1 cellular context compared by ENCODE assay signal in the genomic region with DNA sequence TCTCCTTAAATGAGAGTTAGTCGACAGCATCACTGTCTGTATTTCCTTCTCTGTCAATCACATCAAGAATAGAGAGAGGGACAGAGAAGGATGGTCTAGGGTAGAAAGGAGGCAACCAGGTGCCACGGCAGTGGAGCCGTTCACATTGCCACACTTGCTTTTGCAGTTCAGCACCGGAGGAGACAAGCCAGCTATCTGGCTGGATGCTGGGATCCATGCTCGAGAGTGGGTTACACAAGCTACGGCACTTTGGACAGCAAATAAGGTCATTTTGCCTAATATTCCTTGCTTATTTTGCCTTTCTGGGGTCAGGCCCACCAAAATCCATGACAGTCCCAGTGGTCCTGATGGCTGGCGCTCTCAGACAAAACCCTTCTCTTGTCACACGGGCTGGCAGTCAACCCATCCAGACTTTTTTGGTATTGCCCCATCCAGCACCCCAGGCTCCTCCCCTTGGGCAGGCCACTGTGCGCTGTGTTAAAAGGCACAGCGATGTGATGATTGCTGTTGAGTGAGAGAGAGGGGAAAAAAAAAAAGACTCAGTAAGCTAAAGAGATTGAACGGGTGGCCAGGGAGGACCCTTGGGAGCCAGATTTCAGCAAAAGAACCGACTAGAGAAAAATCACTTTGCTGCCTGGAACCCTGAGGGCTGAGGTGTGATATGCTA.
TF ChIP-seq lines count a peak whose summit lies in the region.

No MANE protein-coding gene starts in this region.

TF ChIP-seq in GM23338, 12 proteins besides CTCF, POLR2A, EP300 and RAD21 (continued from another document):
- TF ChIP-seq, protein P1, sequence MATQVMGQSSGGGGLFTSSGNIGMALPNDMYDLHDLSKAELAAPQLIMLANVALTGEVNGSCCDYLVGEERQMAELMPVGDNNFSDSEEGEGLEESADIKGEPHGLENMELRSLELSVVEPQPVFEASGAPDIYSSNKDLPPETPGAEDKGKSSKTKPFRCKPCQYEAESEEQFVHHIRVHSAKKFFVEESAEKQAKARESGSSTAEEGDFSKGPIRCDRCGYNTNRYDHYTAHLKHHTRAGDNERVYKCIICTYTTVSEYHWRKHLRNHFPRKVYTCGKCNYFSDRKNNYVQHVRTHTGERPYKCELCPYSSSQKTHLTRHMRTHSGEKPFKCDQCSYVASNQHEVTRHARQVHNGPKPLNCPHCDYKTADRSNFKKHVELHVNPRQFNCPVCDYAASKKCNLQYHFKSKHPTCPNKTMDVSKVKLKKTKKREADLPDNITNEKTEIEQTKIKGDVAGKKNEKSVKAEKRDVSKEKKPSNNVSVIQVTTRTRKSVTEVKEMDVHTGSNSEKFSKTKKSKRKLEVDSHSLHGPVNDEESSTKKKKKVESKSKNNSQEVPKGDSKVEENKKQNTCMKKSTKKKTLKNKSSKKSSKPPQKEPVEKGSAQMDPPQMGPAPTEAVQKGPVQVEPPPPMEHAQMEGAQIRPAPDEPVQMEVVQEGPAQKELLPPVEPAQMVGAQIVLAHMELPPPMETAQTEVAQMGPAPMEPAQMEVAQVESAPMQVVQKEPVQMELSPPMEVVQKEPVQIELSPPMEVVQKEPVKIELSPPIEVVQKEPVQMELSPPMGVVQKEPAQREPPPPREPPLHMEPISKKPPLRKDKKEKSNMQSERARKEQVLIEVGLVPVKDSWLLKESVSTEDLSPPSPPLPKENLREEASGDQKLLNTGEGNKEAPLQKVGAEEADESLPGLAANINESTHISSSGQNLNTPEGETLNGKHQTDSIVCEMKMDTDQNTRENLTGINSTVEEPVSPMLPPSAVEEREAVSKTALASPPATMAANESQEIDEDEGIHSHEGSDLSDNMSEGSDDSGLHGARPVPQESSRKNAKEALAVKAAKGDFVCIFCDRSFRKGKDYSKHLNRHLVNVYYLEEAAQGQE (IDR thresholded peaks at IDR 0.05; ENCODE audit: unreplicated experiment): no peak
- TF ChIP-seq NANOG (IDR thresholded peaks at IDR 0.05; ENCODE audit: borderline replicate concordance): no peak
- TF ChIP-seq, protein P2, sequence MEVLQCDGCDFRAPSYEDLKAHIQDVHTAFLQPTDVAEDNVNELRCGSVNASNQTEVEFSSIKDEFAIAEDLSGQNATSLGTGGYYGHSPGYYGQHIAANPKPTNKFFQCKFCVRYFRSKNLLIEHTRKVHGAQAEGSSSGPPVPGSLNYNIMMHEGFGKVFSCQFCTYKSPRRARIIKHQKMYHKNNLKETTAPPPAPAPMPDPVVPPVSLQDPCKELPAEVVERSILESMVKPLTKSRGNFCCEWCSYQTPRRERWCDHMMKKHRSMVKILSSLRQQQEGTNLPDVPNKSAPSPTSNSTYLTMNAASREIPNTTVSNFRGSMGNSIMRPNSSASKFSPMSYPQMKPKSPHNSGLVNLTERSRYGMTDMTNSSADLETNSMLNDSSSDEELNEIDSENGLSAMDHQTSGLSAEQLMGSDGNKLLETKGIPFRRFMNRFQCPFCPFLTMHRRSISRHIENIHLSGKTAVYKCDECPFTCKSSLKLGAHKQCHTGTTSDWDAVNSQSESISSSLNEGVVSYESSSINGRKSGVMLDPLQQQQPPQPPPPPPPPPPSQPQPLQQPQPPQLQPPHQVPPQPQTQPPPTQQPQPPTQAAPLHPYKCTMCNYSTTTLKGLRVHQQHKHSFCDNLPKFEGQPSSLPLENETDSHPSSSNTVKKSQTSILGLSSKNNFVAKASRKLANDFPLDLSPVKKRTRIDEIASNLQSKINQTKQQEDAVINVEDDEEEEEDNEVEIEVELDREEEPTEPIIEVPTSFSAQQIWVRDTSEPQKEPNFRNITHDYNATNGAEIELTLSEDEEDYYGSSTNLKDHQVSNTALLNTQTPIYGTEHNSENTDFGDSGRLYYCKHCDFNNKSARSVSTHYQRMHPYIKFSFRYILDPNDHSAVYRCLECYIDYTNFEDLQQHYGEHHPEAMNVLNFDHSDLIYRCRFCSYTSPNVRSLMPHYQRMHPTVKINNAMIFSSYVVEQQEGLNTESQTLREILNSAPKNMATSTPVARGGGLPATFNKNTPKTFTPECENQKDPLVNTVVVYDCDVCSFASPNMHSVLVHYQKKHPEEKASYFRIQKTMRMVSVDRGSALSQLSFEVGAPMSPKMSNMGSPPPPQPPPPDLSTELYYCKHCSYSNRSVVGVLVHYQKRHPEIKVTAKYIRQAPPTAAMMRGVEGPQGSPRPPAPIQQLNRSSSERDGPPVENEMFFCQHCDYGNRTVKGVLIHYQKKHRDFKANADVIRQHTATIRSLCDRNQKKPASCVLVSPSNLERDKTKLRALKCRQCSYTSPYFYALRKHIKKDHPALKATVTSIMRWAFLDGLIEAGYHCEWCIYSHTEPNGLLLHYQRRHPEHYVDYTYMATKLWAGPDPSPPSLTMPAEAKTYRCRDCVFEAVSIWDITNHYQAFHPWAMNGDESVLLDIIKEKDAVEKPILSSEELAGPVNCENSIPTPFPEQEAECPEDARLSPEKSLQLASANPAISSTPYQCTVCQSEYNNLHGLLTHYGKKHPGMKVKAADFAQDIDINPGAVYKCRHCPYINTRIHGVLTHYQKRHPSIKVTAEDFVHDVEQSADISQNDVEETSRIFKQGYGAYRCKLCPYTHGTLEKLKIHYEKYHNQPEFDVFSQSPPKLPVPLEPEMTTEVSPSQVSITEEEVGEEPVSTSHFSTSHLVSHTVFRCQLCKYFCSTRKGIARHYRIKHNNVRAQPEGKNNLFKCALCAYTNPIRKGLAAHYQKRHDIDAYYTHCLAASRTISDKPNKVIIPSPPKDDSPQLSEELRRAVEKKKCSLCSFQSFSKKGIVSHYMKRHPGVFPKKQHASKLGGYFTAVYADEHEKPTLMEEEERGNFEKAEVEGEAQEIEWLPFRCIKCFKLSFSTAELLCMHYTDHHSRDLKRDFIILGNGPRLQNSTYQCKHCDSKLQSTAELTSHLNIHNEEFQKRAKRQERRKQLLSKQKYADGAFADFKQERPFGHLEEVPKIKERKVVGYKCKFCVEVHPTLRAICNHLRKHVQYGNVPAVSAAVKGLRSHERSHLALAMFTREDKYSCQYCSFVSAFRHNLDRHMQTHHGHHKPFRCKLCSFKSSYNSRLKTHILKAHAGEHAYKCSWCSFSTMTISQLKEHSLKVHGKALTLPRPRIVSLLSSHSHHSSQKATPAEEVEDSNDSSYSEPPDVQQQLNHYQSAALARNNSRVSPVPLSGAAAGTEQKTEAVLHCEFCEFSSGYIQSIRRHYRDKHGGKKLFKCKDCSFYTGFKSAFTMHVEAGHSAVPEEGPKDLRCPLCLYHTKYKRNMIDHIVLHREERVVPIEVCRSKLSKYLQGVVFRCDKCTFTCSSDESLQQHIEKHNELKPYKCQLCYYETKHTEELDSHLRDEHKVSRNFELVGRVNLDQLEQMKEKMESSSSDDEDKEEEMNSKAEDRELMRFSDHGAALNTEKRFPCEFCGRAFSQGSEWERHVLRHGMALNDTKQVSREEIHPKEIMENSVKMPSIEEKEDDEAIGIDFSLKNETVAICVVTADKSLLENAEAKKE (CRISPR knock-in tag; IDR thresholded peaks at IDR 0.05): no peak
- TF ChIP-seq EZH2phosphoT487 (IDR thresholded peaks at IDR 0.05; ENCODE audit: unreplicated experiment): no peak
- no peak for TF ChIP-seq EZH2 (IDR thresholded peaks at IDR 0.05; ENCODE audit: low read depth, unreplicated experiment)
- TF ChIP-seq JUNB (IDR thresholded peaks at IDR 0.05; ENCODE audit: unreplicated experiment): no peak
- TF ChIP-seq, protein P3, sequence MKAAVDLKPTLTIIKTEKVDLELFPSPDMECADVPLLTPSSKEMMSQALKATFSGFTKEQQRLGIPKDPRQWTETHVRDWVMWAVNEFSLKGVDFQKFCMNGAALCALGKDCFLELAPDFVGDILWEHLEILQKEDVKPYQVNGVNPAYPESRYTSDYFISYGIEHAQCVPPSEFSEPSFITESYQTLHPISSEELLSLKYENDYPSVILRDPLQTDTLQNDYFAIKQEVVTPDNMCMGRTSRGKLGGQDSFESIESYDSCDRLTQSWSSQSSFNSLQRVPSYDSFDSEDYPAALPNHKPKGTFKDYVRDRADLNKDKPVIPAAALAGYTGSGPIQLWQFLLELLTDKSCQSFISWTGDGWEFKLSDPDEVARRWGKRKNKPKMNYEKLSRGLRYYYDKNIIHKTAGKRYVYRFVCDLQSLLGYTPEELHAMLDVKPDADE (IDR thresholded peaks at IDR 0.05): no peak
- TF ChIP-seq POLR2AphosphoS5 (IDR thresholded peaks at IDR 0.05; ENCODE audit: low read depth): no peak
